Comparison of ENCODE assay signal across 10 cellular contexts in genomic region chr4:140789752-140790151, GRCh38.
DNase-seq lines count a peak whose midpoint lies in the region; ATAC-seq, FAIRE-seq and TF ChIP-seq lines count a peak whose summit lies in the region.
"Had no signal": no experiment of that assay in that cellular context is flagged by ENCODE, and none has a peak within 500 bp of the region (broad histone marks: within the 10 kb centered on the region; RNA-seq: fewer than 3 reads in every experiment).

No MANE protein-coding gene starts in this region.

- TF ChIP-seq CTCF in fibroblast of mammary gland (conservative IDR thresholded peaks at IDR 0.05; ENCODE audit: control insufficient read depth, insufficient read depth, low read depth, low read length), result no peak

- peak; percentile 1 to 19 for DNase-seq in AML-193 (lab: John Stamatoyannopoulos, UW)
- DNase-seq in HS-5 (ENCODE audit: low read depth), result peak; percentile 73
- DNase-seq in fibroblast of mammary gland (ENCODE audit: low read depth), result peak; percentile 44
- DNase-seq in hepatic stellate cell (ENCODE audit: low spot score), result no peak
- DNase-seq in RCC 7860 (ENCODE audit: low spot score), result no peak
- DNase-seq in NCI-H1092 (lab: John Stamatoyannopoulos, UW), result no peak
- DNase-seq: NCI-H226 had no signal

- no peak for FAIRE-seq in RCC 7860 (lab: Jason Lieb, UNC)
- FAIRE-seq: astrocyte had no signal

- H3K4me3 ChIP-seq in fibroblast of mammary gland (ENCODE audit: control insufficient read depth, low read depth, low read length), result no peak overlapping the region

- ATAC-seq in GM19452 (IDR thresholded peaks at IDR 0.05; ENCODE audit: unreplicated experiment) (peak; percentile 23), GM21825 (IDR thresholded peaks at IDR 0.05; ENCODE audit: unreplicated experiment) (no peak)

Comparison
In these comparisons a context has a peak if more than half of its experiments do, and no peak if none do; other contexts are left out.
1. DNase-seq: peak in AML-193 (2 of 2), HS-5 (single experiment) and fibroblast of mammary gland (single experiment); none in hepatic stellate cell (single experiment), RCC 7860 (single experiment) and NCI-H1092 (single experiment).